In genomic region chr16:83898463-83899271, GRCh38 we compare ENCODE assay signal across 8 cellular contexts. TPM values are rescaled to one million over a fixed set of nuclear protein-coding genes. Genes with fewer than 3 reads are reported as not detected.
DNase-seq lines count a peak whose midpoint lies in the region; ATAC-seq lines count a peak whose summit lies in the region.

Gene MLYCD (plus strand): TSS chr16:83899115. CDS start chr16:83899145, 30 bp downstream.

- H3K9me3 Mint-ChIP-seq in activated CD8-positive, alpha-beta T cell treated with anti-CD3 and anti-CD28 coated beads, Interleukin-2, amount 10 ng/mL, durations not matched to agents 7 days and 5 days (ENCODE audit: insufficient read depth), result no peaks in the 10 kb centered on the region

- peaks cover 9% of the 10 kb centered on the region for H3K27me3 Mint-ChIP-seq in activated CD8-positive, alpha-beta T cell treated with anti-CD3 and anti-CD28 coated beads, Interleukin-2, amount 10 ng/mL, durations not matched to agents 7 days and 5 days (ENCODE audit: low read depth)

- CTCF ChIA-PET in activated CD8-positive, alpha-beta T cell treated with anti-CD3 and anti-CD28 coated beads, Interleukin-2, amount 10 ng/mL, durations not matched to agents 7 days and 5 days (lab: Charles Lee), result interaction anchor here (0.9 to 1.4 kb wide), 4 partner anchors 13 to 74 kb away, joined by 3 to 7 read pairs (median 3); no protein-coding TSS in a partner anchor

- peak within 1 kb of the TSS; percentile 92 for H3K4me3 Mint-ChIP-seq in activated CD8-positive, alpha-beta T cell treated with anti-CD3 and anti-CD28 coated beads, Interleukin-2, amount 10 ng/mL, durations not matched to agents 7 days and 5 days

- peaks cover 1% of the 10 kb centered on the region for H3K36me3 Mint-ChIP-seq in activated CD8-positive, alpha-beta T cell treated with anti-CD3 and anti-CD28 coated beads, Interleukin-2, amount 10 ng/mL, durations not matched to agents 7 days and 5 days (ENCODE audit: low read depth)

- DNase-seq in Ammon's horn (ENCODE audit: low spot score) (peak; percentile 91), NCI-H748 (lab: John Stamatoyannopoulos, UW; ENCODE audit: unreplicated experiment) (peak; percentile 76), medulla oblongata (ENCODE audit: extremely low spot score) (peak; percentile 88)
- peak; percentile 74 for DNase-seq in activated CD8-positive, alpha-beta T cell treated with anti-CD3 and anti-CD28 coated beads, Interleukin-2, amount 10 ng/mL, durations not matched to agents 7 days and 5 days
- DNase-seq in effector CD4-positive, alpha-beta T cell, result peak; percentile 61
- DNase-seq in stimulated activated CD4-positive, alpha-beta T cell treated with anti-CD3 and anti-CD28 coated beads, TNF-alpha, amount 100 ng/mL, for 48 hours (ENCODE audit: low read depth in 3 of 3), result peak; percentile 21 to 68 (median 28)

- ATAC-seq in GM18907 (IDR thresholded peaks at IDR 0.05; ENCODE audit: unreplicated experiment) (peak; percentile 84), HG03108 (IDR thresholded peaks at IDR 0.05; ENCODE audit: unreplicated experiment) (peak; percentile 87)
- peak; percentile 97 for ATAC-seq in activated CD8-positive, alpha-beta T cell treated with anti-CD3 and anti-CD28 coated beads, Interleukin-2, amount 10 ng/mL, durations not matched to agents 7 days and 5 days

- POLR2A ChIA-PET in activated CD8-positive, alpha-beta T cell treated with anti-CD3 and anti-CD28 coated beads, Interleukin-2, amount 10 ng/mL, durations not matched to agents 7 days and 5 days (lab: Charles Lee), result interaction anchor here (0.9 kb wide), 1 partner anchor 24 kb away, joined by 4 read pairs; no protein-coding TSS in a partner anchor

- peak within 1 kb of the TSS; percentile 83 for H3K27ac Mint-ChIP-seq in activated CD8-positive, alpha-beta T cell treated with anti-CD3 and anti-CD28 coated beads, Interleukin-2, amount 10 ng/mL, durations not matched to agents 7 days and 5 days

- peaks cover 31% of the 10 kb centered on the region for H3K4me1 Mint-ChIP-seq in activated CD8-positive, alpha-beta T cell treated with anti-CD3 and anti-CD28 coated beads, Interleukin-2, amount 10 ng/mL, durations not matched to agents 7 days and 5 days (ENCODE audit: low read depth)

RNA-seq across cellular contexts. Expression of gene MLYCD, which starts in this region (rescaled TPM):
- total RNA-seq in activated CD8-positive, alpha-beta T cell treated with anti-CD3 and anti-CD28 coated beads, Interleukin-2, amount 10 ng/mL, durations not matched to agents 7 days and 5 days, result 1 to 10 TPM; 4.2 to 4.3 TPM

Comparison
In these comparisons a context has a peak if more than half of its experiments do, and no peak if none do; other contexts are left out.
1. Peak in every context shown above with its lines: DNase-seq and ATAC-seq.
2. DNase-seq: peak in every context shown above with its lines; median percentile 91 in Ammon's horn; 88 in medulla oblongata; 76 in NCI-H748; 74 in activated CD8-positive, alpha-beta T cell treated with anti-CD3 and anti-CD28 coated beads, Interleukin-2, amount 10 ng/mL, durations not matched to agents 7 days and 5 days; 61 in effector CD4-positive, alpha-beta T cell; 28 in stimulated activated CD4-positive, alpha-beta T cell treated with anti-CD3 and anti-CD28 coated beads, TNF-alpha, amount 100 ng/mL, for 48 hours.